1 cellular context compared by ENCODE assay signal in the genomic region with DNA sequence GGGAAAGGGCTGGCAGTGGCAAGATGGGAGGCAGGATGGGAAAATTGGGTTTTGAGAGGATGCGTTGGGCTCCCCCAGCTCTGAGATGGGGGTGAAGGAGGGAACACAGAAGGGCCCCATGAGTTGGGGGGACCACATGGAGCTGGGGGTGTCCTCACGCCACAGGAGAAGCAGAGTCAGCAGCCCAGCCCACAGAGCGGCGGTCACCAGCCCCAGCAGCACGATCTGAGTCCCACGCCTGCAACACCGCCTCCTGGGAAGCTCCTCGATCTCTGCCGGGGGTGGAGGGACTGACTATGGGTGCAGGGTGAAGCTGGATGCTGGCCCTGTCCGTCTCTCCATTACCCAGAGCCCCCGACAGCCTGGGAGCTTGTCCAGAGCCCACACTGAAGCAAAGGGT.
TF ChIP-seq lines count a peak whose summit lies in the region.

No MANE protein-coding gene starts in this region.

TF ChIP-seq in IMR-90, 13 proteins besides CTCF, POLR2A, EP300 and RAD21 (continued from another document):
- no peak for TF ChIP-seq MAZ (IDR thresholded peaks at IDR 0.05; ENCODE audit: borderline replicate concordance, low read depth, low read length)
- TF ChIP-seq, protein P1, sequence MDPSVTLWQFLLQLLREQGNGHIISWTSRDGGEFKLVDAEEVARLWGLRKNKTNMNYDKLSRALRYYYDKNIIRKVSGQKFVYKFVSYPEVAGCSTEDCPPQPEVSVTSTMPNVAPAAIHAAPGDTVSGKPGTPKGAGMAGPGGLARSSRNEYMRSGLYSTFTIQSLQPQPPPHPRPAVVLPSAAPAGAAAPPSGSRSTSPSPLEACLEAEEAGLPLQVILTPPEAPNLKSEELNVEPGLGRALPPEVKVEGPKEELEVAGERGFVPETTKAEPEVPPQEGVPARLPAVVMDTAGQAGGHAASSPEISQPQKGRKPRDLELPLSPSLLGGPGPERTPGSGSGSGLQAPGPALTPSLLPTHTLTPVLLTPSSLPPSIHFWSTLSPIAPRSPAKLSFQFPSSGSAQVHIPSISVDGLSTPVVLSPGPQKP (IDR thresholded peaks at IDR 0.05; ENCODE audit: borderline replicate concordance, low read depth, low read length), result no peak
- no peak for TF ChIP-seq FOS (IDR thresholded peaks at IDR 0.05; ENCODE audit: low read depth, low read length)
- no peak for TF ChIP-seq SMC3 (IDR thresholded peaks at IDR 0.05; ENCODE audit: low read depth, low read length)
- TF ChIP-seq MAFK (IDR thresholded peaks at IDR 0.05; ENCODE audit: low read depth, low read length), result no peak
- TF ChIP-seq RCOR1 (IDR thresholded peaks at IDR 0.05; ENCODE audit: insufficient replicate concordance, low read length), result no peak
- TF ChIP-seq, protein P2, sequence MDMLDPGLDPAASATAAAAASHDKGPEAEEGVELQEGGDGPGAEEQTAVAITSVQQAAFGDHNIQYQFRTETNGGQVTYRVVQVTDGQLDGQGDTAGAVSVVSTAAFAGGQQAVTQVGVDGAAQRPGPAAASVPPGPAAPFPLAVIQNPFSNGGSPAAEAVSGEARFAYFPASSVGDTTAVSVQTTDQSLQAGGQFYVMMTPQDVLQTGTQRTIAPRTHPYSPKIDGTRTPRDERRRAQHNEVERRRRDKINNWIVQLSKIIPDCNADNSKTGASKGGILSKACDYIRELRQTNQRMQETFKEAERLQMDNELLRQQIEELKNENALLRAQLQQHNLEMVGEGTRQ (IDR thresholded peaks at IDR 0.05; ENCODE audit: low read depth, low read length), result no peak
